1 cellular context compared by ENCODE assay signal in genomic region chr7:108351715-108352114, GRCh38.
TF ChIP-seq lines count a peak whose summit lies in the region.

No MANE protein-coding gene starts in this region.

TF ChIP-seq in HepG2, 621 proteins besides CTCF, POLR2A, EP300 and RAD21 (continued from another document and continues in another):
- TF ChIP-seq ZBTB39 (CRISPR knock-in tag; IDR thresholded peaks at IDR 0.05) (no peak), TRAFD1 (CRISPR knock-in tag; IDR thresholded peaks at IDR 0.05; ENCODE audit: borderline replicate concordance) (no peak), CREM (IDR thresholded peaks at IDR 0.05) (peak; percentile 80), CREM (CRISPR knock-in tag; IDR thresholded peaks at IDR 0.05) (no peak), ZBTB7B (CRISPR knock-in tag; IDR thresholded peaks at IDR 0.05) (peak; percentile 93), KAT2B (IDR thresholded peaks at IDR 0.05; ENCODE audit: borderline replicate concordance, low read depth, low read length) (no peak), NFIB (CRISPR knock-in tag; IDR thresholded peaks at IDR 0.05; ENCODE audit: borderline replicate concordance) (no peak), HDAC1 (CRISPR knock-in tag; IDR thresholded peaks at IDR 0.05) (0 out of 2 replicates have a peak, but pooled peaks have one; percentile 35), MIXL1 (CRISPR knock-in tag; IDR thresholded peaks at IDR 0.05) (peak; percentile 62; the same call in 1 of the 2 replicates), ZNF503 (CRISPR knock-in tag; IDR thresholded peaks at IDR 0.05) (peak; percentile 65; the same call in 1 of the 2 replicates), ZBTB38 (CRISPR knock-in tag; IDR thresholded peaks at IDR 0.05) (no peak), KLF13 (CRISPR knock-in tag; IDR thresholded peaks at IDR 0.05) (no peak), DNMT3B (CRISPR knock-in tag; conservative IDR thresholded peaks at IDR 0.05) (0 out of 2 replicates have a peak, but pooled peaks have one; percentile 32), RXRA (CRISPR knock-in tag; IDR thresholded peaks at IDR 0.05) (peak; percentile 59; the same call in 1 of the 2 replicates), KLF16 (CRISPR knock-in tag; IDR thresholded peaks at IDR 0.05) (0 out of 4 replicates have a peak, but pooled peaks of 1 of the 2 experiments have one; percentile 39), SPEN (CRISPR knock-in tag; IDR thresholded peaks at IDR 0.05; ENCODE audit: low read depth) (no peak), ZGPAT (CRISPR knock-in tag; IDR thresholded peaks at IDR 0.05) (peak; percentile 68), CEBPB (IDR thresholded peaks at IDR 0.05; ENCODE audit: borderline replicate concordance, low read depth, low read length) (peak; percentile 68; the same call in 1 of the 2 replicates), DPF2 (CRISPR knock-in tag; IDR thresholded peaks at IDR 0.05; ENCODE audit: borderline replicate concordance, low read depth) (0 out of 2 replicates have a peak, but pooled peaks have one; percentile 57), ZNF530 (CRISPR knock-in tag; IDR thresholded peaks at IDR 0.05; ENCODE audit: low read depth) (no peak), FOXK1 (CRISPR knock-in tag; IDR thresholded peaks at IDR 0.05; ENCODE audit: borderline replicate concordance, low read depth) (peak; percentile 51; the same call in 1 of the 2 replicates), FOSL2 (CRISPR knock-in tag; IDR thresholded peaks at IDR 0.05) (peak; percentile 97), SIX1 (CRISPR knock-in tag; IDR thresholded peaks at IDR 0.05; ENCODE audit: borderline replicate concordance) (peak; percentile 71; the same call in 1 of the 2 replicates), SOX5 (CRISPR knock-in tag; IDR thresholded peaks at IDR 0.05; ENCODE audit: borderline replicate concordance) (peak; percentile 87), ATF7 (IDR thresholded peaks at IDR 0.05) (peak; percentile 21; the same call in 1 of the 2 replicates), ATF7 (CRISPR knock-in tag; IDR thresholded peaks at IDR 0.05) (no peak), ZSCAN9 (CRISPR knock-in tag; IDR thresholded peaks at IDR 0.05; ENCODE audit: borderline replicate concordance) (peak; percentile 18; the same call in 1 of the 2 replicates), PCBP1 (IDR thresholded peaks at IDR 0.05; ENCODE audit: borderline replicate concordance, low read depth, low read length) (no peak), MIER2 (CRISPR knock-in tag; IDR thresholded peaks at IDR 0.05) (0 out of 2 replicates have a peak, but pooled peaks have one; percentile 72), ZSCAN30 (CRISPR knock-in tag; IDR thresholded peaks at IDR 0.05) (no peak), CSRNP2 (CRISPR knock-in tag; conservative IDR thresholded peaks at IDR 0.05; ENCODE audit: low read depth) (no peak), JARID2 (CRISPR knock-in tag; IDR thresholded peaks at IDR 0.05; ENCODE audit: insufficient replicate concordance) (no peak), NFIC (IDR thresholded peaks at IDR 0.05; ENCODE audit: low read length) (peak; percentile 81; the same call in 1 of the 2 replicates)
- TF ChIP-seq, protein P1, sequence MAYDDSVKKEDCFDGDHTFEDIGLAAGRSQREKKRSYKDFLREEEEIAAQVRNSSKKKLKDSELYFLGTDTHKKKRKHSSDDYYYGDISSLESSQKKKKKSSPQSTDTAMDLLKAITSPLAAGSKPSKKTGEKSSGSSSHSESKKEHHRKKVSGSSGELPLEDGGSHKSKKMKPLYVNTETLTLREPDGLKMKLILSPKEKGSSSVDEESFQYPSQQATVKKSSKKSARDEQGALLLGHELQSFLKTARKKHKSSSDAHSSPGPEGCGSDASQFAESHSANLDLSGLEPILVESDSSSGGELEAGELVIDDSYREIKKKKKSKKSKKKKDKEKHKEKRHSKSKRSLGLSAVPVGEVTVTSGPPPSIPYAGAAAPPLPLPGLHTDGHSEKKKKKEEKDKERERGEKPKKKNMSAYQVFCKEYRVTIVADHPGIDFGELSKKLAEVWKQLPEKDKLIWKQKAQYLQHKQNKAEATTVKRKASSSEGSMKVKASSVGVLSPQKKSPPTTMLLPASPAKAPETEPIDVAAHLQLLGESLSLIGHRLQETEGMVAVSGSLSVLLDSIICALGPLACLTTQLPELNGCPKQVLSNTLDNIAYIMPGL (CRISPR knock-in tag; IDR thresholded peaks at IDR 0.05; ENCODE audit: borderline replicate concordance in 1 of 2, low read depth in 1 of 2): 0 out of 4 replicates have a peak, but pooled peaks of 1 of the 2 experiments have one; percentile 16
- TF ChIP-seq, protein P2, sequence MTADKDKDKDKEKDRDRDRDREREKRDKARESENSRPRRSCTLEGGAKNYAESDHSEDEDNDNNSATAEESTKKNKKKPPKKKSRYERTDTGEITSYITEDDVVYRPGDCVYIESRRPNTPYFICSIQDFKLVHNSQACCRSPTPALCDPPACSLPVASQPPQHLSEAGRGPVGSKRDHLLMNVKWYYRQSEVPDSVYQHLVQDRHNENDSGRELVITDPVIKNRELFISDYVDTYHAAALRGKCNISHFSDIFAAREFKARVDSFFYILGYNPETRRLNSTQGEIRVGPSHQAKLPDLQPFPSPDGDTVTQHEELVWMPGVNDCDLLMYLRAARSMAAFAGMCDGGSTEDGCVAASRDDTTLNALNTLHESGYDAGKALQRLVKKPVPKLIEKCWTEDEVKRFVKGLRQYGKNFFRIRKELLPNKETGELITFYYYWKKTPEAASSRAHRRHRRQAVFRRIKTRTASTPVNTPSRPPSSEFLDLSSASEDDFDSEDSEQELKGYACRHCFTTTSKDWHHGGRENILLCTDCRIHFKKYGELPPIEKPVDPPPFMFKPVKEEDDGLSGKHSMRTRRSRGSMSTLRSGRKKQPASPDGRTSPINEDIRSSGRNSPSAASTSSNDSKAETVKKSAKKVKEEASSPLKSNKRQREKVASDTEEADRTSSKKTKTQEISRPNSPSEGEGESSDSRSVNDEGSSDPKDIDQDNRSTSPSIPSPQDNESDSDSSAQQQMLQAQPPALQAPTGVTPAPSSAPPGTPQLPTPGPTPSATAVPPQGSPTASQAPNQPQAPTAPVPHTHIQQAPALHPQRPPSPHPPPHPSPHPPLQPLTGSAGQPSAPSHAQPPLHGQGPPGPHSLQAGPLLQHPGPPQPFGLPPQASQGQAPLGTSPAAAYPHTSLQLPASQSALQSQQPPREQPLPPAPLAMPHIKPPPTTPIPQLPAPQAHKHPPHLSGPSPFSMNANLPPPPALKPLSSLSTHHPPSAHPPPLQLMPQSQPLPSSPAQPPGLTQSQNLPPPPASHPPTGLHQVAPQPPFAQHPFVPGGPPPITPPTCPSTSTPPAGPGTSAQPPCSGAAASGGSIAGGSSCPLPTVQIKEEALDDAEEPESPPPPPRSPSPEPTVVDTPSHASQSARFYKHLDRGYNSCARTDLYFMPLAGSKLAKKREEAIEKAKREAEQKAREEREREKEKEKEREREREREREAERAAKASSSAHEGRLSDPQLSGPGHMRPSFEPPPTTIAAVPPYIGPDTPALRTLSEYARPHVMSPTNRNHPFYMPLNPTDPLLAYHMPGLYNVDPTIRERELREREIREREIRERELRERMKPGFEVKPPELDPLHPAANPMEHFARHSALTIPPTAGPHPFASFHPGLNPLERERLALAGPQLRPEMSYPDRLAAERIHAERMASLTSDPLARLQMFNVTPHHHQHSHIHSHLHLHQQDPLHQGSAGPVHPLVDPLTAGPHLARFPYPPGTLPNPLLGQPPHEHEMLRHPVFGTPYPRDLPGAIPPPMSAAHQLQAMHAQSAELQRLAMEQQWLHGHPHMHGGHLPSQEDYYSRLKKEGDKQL (CRISPR knock-in tag; IDR thresholded peaks at IDR 0.05; ENCODE audit: low read depth): peak; percentile 66; the same call in 1 of the 2 replicates
- TF ChIP-seq, protein P3, sequence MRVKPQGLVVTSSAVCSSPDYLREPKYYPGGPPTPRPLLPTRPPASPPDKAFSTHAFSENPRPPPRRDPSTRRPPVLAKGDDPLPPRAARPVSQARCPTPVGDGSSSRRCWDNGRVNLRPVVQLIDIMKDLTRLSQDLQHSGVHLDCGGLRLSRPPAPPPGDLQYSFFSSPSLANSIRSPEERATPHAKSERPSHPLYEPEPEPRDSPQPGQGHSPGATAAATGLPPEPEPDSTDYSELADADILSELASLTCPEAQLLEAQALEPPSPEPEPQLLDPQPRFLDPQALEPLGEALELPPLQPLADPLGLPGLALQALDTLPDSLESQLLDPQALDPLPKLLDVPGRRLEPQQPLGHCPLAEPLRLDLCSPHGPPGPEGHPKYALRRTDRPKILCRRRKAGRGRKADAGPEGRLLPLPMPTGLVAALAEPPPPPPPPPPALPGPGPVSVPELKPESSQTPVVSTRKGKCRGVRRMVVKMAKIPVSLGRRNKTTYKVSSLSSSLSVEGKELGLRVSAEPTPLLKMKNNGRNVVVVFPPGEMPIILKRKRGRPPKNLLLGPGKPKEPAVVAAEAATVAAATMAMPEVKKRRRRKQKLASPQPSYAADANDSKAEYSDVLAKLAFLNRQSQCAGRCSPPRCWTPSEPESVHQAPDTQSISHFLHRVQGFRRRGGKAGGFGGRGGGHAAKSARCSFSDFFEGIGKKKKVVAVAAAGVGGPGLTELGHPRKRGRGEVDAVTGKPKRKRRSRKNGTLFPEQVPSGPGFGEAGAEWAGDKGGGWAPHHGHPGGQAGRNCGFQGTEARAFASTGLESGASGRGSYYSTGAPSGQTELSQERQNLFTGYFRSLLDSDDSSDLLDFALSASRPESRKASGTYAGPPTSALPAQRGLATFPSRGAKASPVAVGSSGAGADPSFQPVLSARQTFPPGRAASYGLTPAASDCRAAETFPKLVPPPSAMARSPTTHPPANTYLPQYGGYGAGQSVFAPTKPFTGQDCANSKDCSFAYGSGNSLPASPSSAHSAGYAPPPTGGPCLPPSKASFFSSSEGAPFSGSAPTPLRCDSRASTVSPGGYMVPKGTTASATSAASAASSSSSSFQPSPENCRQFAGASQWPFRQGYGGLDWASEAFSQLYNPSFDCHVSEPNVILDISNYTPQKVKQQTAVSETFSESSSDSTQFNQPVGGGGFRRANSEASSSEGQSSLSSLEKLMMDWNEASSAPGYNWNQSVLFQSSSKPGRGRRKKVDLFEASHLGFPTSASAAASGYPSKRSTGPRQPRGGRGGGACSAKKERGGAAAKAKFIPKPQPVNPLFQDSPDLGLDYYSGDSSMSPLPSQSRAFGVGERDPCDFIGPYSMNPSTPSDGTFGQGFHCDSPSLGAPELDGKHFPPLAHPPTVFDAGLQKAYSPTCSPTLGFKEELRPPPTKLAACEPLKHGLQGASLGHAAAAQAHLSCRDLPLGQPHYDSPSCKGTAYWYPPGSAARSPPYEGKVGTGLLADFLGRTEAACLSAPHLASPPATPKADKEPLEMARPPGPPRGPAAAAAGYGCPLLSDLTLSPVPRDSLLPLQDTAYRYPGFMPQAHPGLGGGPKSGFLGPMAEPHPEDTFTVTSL (CRISPR knock-in tag; IDR thresholded peaks at IDR 0.05; ENCODE audit: borderline replicate concordance): peak; percentile 91; the same call in 1 of the 2 replicates
